8 cellular contexts compared by ENCODE assay signal in the genomic region with DNA sequence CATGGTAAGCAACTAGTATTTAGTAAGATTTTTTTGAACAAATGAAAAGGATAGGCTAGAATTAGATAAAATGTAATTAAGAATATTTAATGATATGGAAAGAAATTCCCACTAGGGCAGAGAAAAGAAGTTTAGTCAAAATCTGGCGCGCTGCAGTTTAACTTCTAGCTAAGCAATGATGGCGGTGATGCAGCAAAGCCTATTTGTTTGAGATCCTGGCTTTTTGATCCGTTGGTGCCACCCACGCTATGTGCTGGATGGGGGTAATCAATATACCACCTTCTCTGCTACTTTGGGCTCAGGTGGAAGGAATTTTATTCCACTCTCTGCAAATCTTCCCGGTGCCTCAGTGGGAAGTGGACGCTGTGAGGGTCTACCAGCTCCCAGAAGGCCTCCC. TPM values are rescaled to one million over a fixed set of nuclear protein-coding genes. Genes with fewer than 3 reads are reported as not detected.
DNase-seq lines count a peak whose midpoint lies in the region; ATAC-seq and TF ChIP-seq lines count a peak whose summit lies in the region.

No MANE protein-coding gene starts in this region.

- WGBS in H9 (ENCODE audit: extremely low coverage, insufficient read length, low lambda C conversion rate), result no CpG with 5 or more reads among the region's 7 CpGs

- H3K79me2 ChIP-seq in H9 (ENCODE audit: insufficient read depth, low read length), result peaks cover 2% of the 10 kb centered on the region; the same call in 1 of the 2 replicates

- peaks cover 15% of the 10 kb centered on the region for H3K27me3 Mint-ChIP-seq in H9 (ENCODE audit: low read depth)
- no peaks in the 10 kb centered on the region for H3K27me3 Mint-ChIP-seq in WTC11 (ENCODE audit: low read depth)
- H3K27me3 Mint-ChIP-seq in stimulated activated naive B cell treated with anti-CD40 and anti-IgM and Interleukin-4, amounts not matched to agents 10 μg/mL and 1 μg/mL and 100 μg/mL, for 72 hours, result peaks cover 29 to 35% of the 10 kb centered on the region in 2 donors

- H3K9me3 Mint-ChIP-seq in H9, result no peaks in the 10 kb centered on the region; a peak in 1 of 5 replicates
- H3K9me3 Mint-ChIP-seq in WTC11, result peaks cover 4% of the 10 kb centered on the region
- H3K9me3 Mint-ChIP-seq in stimulated activated naive B cell treated with anti-CD40 and anti-IgM and Interleukin-4, amounts not matched to agents 10 μg/mL and 1 μg/mL and 100 μg/mL, for 72 hours, result no peaks in the 10 kb centered on the region

- no peaks in the 10 kb centered on the region for H3K9me3 ChIP-seq in H9 (ENCODE audit: control insufficient read depth, low read depth, low read length)

- peaks cover 8% of the 10 kb centered on the region for H3K23me2 ChIP-seq in H9 (ENCODE audit: insufficient read length, low read depth, low read length, poor library complexity, severe bottlenecking)

- H3K9ac ChIP-seq in H9 (ENCODE audit: extremely low read depth, insufficient read length, low read length), result peak overlapping the region; percentile 44

- H2BK12ac ChIP-seq in H9 (ENCODE audit: insufficient read length, low read depth, low read length), result no peak overlapping the region

- no peak overlapping the region for H2BK15ac ChIP-seq in H9 (ENCODE audit: low read depth, low read length)

- no peak overlapping the region for H2BK20ac ChIP-seq in H9 (ENCODE audit: low read depth, low read length, poor library complexity, severe bottlenecking)

- ATAC-seq in WTC11 (no peak), GM19455 (IDR thresholded peaks at IDR 0.05; ENCODE audit: unreplicated experiment) (no peak)
- no peak for ATAC-seq in stimulated activated naive B cell treated with anti-CD40 and anti-IgM and Interleukin-4, amounts not matched to agents 10 μg/mL and 1 μg/mL and 100 μg/mL, for 72 hours (replicated peaks)

- H4K5ac ChIP-seq in H9 (ENCODE audit: insufficient read length, low read depth, low read length), result peak overlapping the region; percentile 24

- TF ChIP-seq CTCF in H9 (conservative IDR thresholded peaks at IDR 0.05), result no peak
- TF ChIP-seq CTCF in WTC11 (IDR thresholded peaks at IDR 0.05), result no peak

- H4K91ac ChIP-seq in H9 (ENCODE audit: insufficient read length, low read depth, low read length), result no peak overlapping the region

- no peak overlapping the region for H2AK5ac ChIP-seq in H9 (ENCODE audit: insufficient read length, low read length)

- no peak overlapping the region for H4K8ac ChIP-seq in H9 (replicated peaks; ENCODE audit: insufficient read length, low read depth, low read length)

- H3K36me3 Mint-ChIP-seq in H9 (ENCODE audit: insufficient read depth in 1 of 3, low read depth in 3 of 3), result no peaks in the 10 kb centered on the region
- H3K36me3 Mint-ChIP-seq in WTC11, result peaks cover 4% of the 10 kb centered on the region
- no peaks in the 10 kb centered on the region for H3K36me3 Mint-ChIP-seq in stimulated activated naive B cell treated with anti-CD40 and anti-IgM and Interleukin-4, amounts not matched to agents 10 μg/mL and 1 μg/mL and 100 μg/mL, for 72 hours

- H4K20me1 ChIP-seq in H9 (ENCODE audit: control insufficient read depth, insufficient read depth, insufficient read length), result no peaks in the 10 kb centered on the region

- H3K14ac ChIP-seq in H9 (ENCODE audit: insufficient read depth, low read length), result peak overlapping the region; percentile 62; the same call in 1 of the 2 replicates

- H3K4me3 Mint-ChIP-seq in H9 (peak overlapping the region; percentile 87 to 94), WTC11 (peak overlapping the region; percentile 88)
- peak overlapping the region; percentile 83 to 84 for H3K4me3 Mint-ChIP-seq in stimulated activated naive B cell treated with anti-CD40 and anti-IgM and Interleukin-4, amounts not matched to agents 10 μg/mL and 1 μg/mL and 100 μg/mL, for 72 hours

- H3K4ac ChIP-seq in H9 (ENCODE audit: low read depth, low read length), result no peak overlapping the region

- peak overlapping the region; percentile 68 for H3K4me2 ChIP-seq in H9 (ENCODE audit: insufficient read depth, insufficient read length, low read length)

- H2BK5ac ChIP-seq in H9 (ENCODE audit: insufficient read length, low read length), result no peak overlapping the region

- CTCF ChIA-PET in WTC11 (lab: Charles Lee), result interaction anchor here (1.3 kb wide), 1 partner anchor 104 kb away, joined by 5 read pairs; a partner anchor contains a TSS

- H3K23ac ChIP-seq in H9 (ENCODE audit: insufficient read length, low read depth, low read length), result no peak overlapping the region

- H3K4me1 ChIP-seq in H9 (ENCODE audit: insufficient read depth, low read length), result peaks cover 3% of the 10 kb centered on the region

- H3T11ph ChIP-seq in H9 (ENCODE audit: low read length), result no peak overlapping the region

- H2BK120ac ChIP-seq in H9 (ENCODE audit: low read depth, low read length, poor library complexity, severe bottlenecking), result no peak overlapping the region

- no peak overlapping the region for H3K27ac ChIP-seq in H9 (ENCODE audit: insufficient read length, low read depth, low read length)

- H3K56ac ChIP-seq in H9 (ENCODE audit: insufficient read length, low read depth, low read length), result no peak overlapping the region

- H3K27ac Mint-ChIP-seq in H9, result peak overlapping the region in 2 of 3 experiments; percentile 15 to 68; a peak in 2 of 7 replicates
- no peak overlapping the region for H3K27ac Mint-ChIP-seq in WTC11
- H3K27ac Mint-ChIP-seq in stimulated activated naive B cell treated with anti-CD40 and anti-IgM and Interleukin-4, amounts not matched to agents 10 μg/mL and 1 μg/mL and 100 μg/mL, for 72 hours, result no peak overlapping the region

- peaks cover 4% of the 10 kb centered on the region for H3K79me1 ChIP-seq in H9 (ENCODE audit: insufficient read depth, low read depth, low read length, poor library complexity, severe bottlenecking)

- DNase-seq in H9 (no peak), WTC11 (ENCODE audit: low spot score) (no peak), SKM-1 (lab: John Stamatoyannopoulos, UW; ENCODE audit: unreplicated experiment) (no peak), NCI-H524 (lab: John Stamatoyannopoulos, UW) (no peak)
- no peak for DNase-seq in stimulated activated naive B cell treated with anti-CD40 and anti-IgM and Interleukin-4, amounts not matched to agents 10 μg/mL and 1 μg/mL and 100 μg/mL, for 72 hours
- DNase-seq in activated CD4-positive, alpha-beta T cell treated with anti-CD3 and anti-CD28 coated beads, Interleukin-2, amount 50 U/mL, for 4 hours, result no peak

- H3K4me3 ChIP-seq in iPS-11a (ENCODE audit: low read depth, low read length), result peak overlapping the region; percentile 85

- H3K4me1 Mint-ChIP-seq in H9 (peaks cover 14 to 30% of the 10 kb centered on the region in 2 experiments; a peak in 3 of 4 replicates), WTC11 (peaks cover 33% of the 10 kb centered on the region)
- peaks cover 8 to 28% of the 10 kb centered on the region in 2 donors for H3K4me1 Mint-ChIP-seq in stimulated activated naive B cell treated with anti-CD40 and anti-IgM and Interleukin-4, amounts not matched to agents 10 μg/mL and 1 μg/mL and 100 μg/mL, for 72 hours

- no peak overlapping the region for H3K18ac ChIP-seq in H9 (ENCODE audit: insufficient read length, low read depth, low read length)

- peak overlapping the region; percentile 53 for H2AFZ ChIP-seq in H9 (ENCODE audit: low read length)

- H3K27me3 ChIP-seq in H9 (ENCODE audit: insufficient read depth, low read length), result no peaks in the 10 kb centered on the region; the same call in 1 of the 2 replicates

- POLR2A ChIA-PET in WTC11 (lab: Charles Lee), result interaction anchor here (0.7 to 0.8 kb wide), 3 partner anchors 87 to 207 kb away, joined by 3 to 4 read pairs (median 3); a partner anchor contains a TSS

TF ChIP-seq in WTC11, 78 proteins besides CTCF, POLR2A, EP300 and RAD21:
- TF ChIP-seq RORB (CRISPR knock-in tag; IDR thresholded peaks at IDR 0.05), result no peak
- no peak for TF ChIP-seq ATF1 (CRISPR knock-in tag; IDR thresholded peaks at IDR 0.05)
TF ChIP-seq in WTC11: peak in this region for 0.

RNA-seq across cellular contexts. Expression of a gene that starts 0.4 kb away (rescaled TPM):
- 6.1 and 6.2 TPM in 2 replicates for total RNA-seq in H9 (2021)
- 19.6 to 28.5 TPM (median 21.4 TPM) in 3 replicates for total RNA-seq in WTC11 (2021)

Comparison
In these comparisons a context has a peak if more than half of its experiments do, and no peak if none do; other contexts are left out.
1. H3K27ac Mint-ChIP-seq: peak in H9 (2 of 3); none in WTC11 (single experiment) and stimulated activated naive B cell treated with anti-CD40 and anti-IgM and Interleukin-4, amounts not matched to agents 10 μg/mL and 1 μg/mL and 100 μg/mL, for 72 hours (single experiment).
2. Peak in every context shown above with its lines, with median percentiles within 50 percentile points of each other: H3K4me3 Mint-ChIP-seq.